1 cellular context compared by ENCODE assay signal in genomic region chr7:76352193-76352592, GRCh38.
TF ChIP-seq lines count a peak whose summit lies in the region.

No MANE protein-coding gene starts in this region.

TF ChIP-seq in GM12878, 131 proteins besides CTCF, POLR2A, EP300 and RAD21:
- TF ChIP-seq POLR2AphosphoS5 (IDR thresholded peaks at IDR 0.05; ENCODE audit: low read length) = peak; percentile 65; the same call in 1 of the 2 replicates
- no peak for TF ChIP-seq SUZ12 (IDR thresholded peaks at IDR 0.05; ENCODE audit: unreplicated experiment)
